Comparison of ENCODE assay signal across 31 cellular contexts in genomic region chrX:137352101-137352660, GRCh38.
DNase-seq lines count a peak whose midpoint lies in the region; ATAC-seq, FAIRE-seq and TF ChIP-seq lines count a peak whose summit lies in the region.
"Had no signal": no experiment of that assay in that cellular context is flagged by ENCODE, and none has a peak within 500 bp of the region (broad histone marks: within the 10 kb centered on the region; RNA-seq: fewer than 3 reads in every experiment).

No MANE protein-coding gene starts in this region.

- H3K4me3 ChIP-seq in GM12875 (ENCODE audit: low read depth, low read length), result no peak overlapping the region
- H3K4me3 ChIP-seq in K562, result no peak overlapping the region
- H3K4me3 ChIP-seq: adrenal gland, colonic mucosa, esophagus muscularis mucosa, psoas muscle, stomach, tibial artery had no signal

- no peak for TF ChIP-seq RAD21 in K562 (CRISPR knock-in tag; conservative IDR thresholded peaks at IDR 0.05 in 1 of 2, IDR thresholded peaks at IDR 0.05 in 1 of 2)

- intact Hi-C loops in K562 (cut with micrococcal nuclease), result no loop called here

- BruUV-seq in K562 (replicated peaks; lab: Mats Ljungman, UMichigan), result no TSS peak

- FAIRE-seq in K562 (lab: Jason Lieb, UNC), result no peak
- FAIRE-seq: HTR-8/SVneo had no signal

- TF ChIP-seq EP300 in K562 (IDR thresholded peaks at IDR 0.05; ENCODE audit: low read length), result no peak

- H3K36me3 ChIP-seq in K562 (ENCODE audit: control insufficient read depth, insufficient read depth, low read length), result no peaks in the 10 kb centered on the region
- H3K36me3 ChIP-seq: adrenal gland, colonic mucosa, esophagus muscularis mucosa, stomach, tibial artery had no signal

- H3K9me1 ChIP-seq in K562 (ENCODE audit: control insufficient read depth, insufficient read depth, low read length), result no peaks in the 10 kb centered on the region

- no peak overlapping the region for H3K9ac ChIP-seq in K562 (ENCODE audit: insufficient read depth in 1 of 2, low read depth in 2 of 2, low read length in 2 of 2)

- POLR2A ChIA-PET in K562 (lab: Yijun Ruan, JAX), result no interaction called here

- H3K4me2 ChIP-seq in K562 (ENCODE audit: insufficient read depth, low read length), result no peak overlapping the region

- H3K27ac ChIP-seq in K562 (ENCODE audit: extremely low read depth, low read depth, low read length), result no peak overlapping the region
- H3K27ac ChIP-seq: adrenal gland, colonic mucosa, esophagus muscularis mucosa, psoas muscle, stomach, tibial artery had no signal

- H3K79me2 ChIP-seq in K562 (ENCODE audit: control insufficient read depth, insufficient read depth, low read length), result no peaks in the 10 kb centered on the region

- in situ Hi-C loops in K562 (cut with MboI), result no loop called here

- H3K4me1 ChIP-seq in K562 (replicated peaks in 1 of 2; ENCODE audit: control insufficient read depth in 2 of 2, insufficient read depth in 2 of 2, low read length in 2 of 2), result no peaks in the 10 kb centered on the region
- H3K4me1 ChIP-seq: adrenal gland, colonic mucosa, esophagus muscularis mucosa, psoas muscle, stomach, tibial artery had no signal

- DNase-seq in ELF-1 (ENCODE audit: low read depth, low spot score) (peak; percentile 13), NAMALWA (ENCODE audit: low spot score) (peak; percentile 2), K562 (ENCODE audit: extremely low read depth in 1 of 4, low spot score in 3 of 4) (peak; percentile 1 to 12 (median 10)), NCI-H2107 (lab: John Stamatoyannopoulos, UW) (no peak), 8988T (no peak), mesenteric fat pad (ENCODE audit: low spot score) (no peak)
- DNase-seq: activated CD4-positive, CD25-positive, alpha-beta regulatory T cell treated with anti-CD3 and anti-CD28 coated beads, Interleukin-2, amount 50 U/mL, for 72 hours; activated T-cell treated with anti-CD3 and anti-CD28 coated beads, Interleukin-2, amount 50 U/mL, for 4 hours; adrenal gland; CD4-positive, alpha-beta memory T cell; colonic mucosa; DMS153; effector memory CD4-positive, alpha-beta T cell; foreskin melanocyte; GF-D8; mesenchymal stem cell; naive B cell; NCI-H1048; NCI-H187 treated with DMSO at 0.1 percent for 48 hours; NCI-H526 treated with DMSO at 0.1 percent for 48 hours; nucleus accumbens; psoas muscle; stimulated activated CD8-positive, alpha-beta memory T cell treated with anti-CD3 and anti-CD28 coated beads, Interleukin-4, amount 100 ng/mL, for 48 hours; stomach; tibial artery had no signal

- H4K20me1 ChIP-seq in K562 (replicated peaks; ENCODE audit: control insufficient read depth, insufficient read depth, low read length), result no peaks in the 10 kb centered on the region

- no peak overlapping the region for H2AFZ ChIP-seq in K562 (ENCODE audit: low read depth, low read length)

- no peaks in the 10 kb centered on the region for H3K27me3 ChIP-seq in K562 (ENCODE audit: control insufficient read depth in 2 of 2, insufficient read depth in 2 of 2, low read length in 2 of 2)
- H3K27me3 ChIP-seq: colonic mucosa, esophagus muscularis mucosa, stomach, tibial artery had no signal

- ATAC-seq in K562, result peak; percentile 64; the same call in 1 of the 3 replicates
- ATAC-seq in HG02884 (IDR thresholded peaks at IDR 0.05; ENCODE audit: unreplicated experiment), result no peak
- ATAC-seq: activated T-cell treated with anti-CD3 and anti-CD28 coated beads, Interleukin-2, amount 50 U/mL, for 4 hours; left lobe of liver; psoas muscle; Right ventricle myocardium inferior had no signal

- TF ChIP-seq CTCF in GM12875 (IDR thresholded peaks at IDR 0.05; ENCODE audit: borderline replicate concordance, insufficient read depth, low read depth, low read length) (0 out of 2 replicates have a peak, but pooled peaks have one; percentile 15), K562 (IDR thresholded peaks at IDR 0.05 in 2 of 3, conservative IDR thresholded peaks at IDR 0.05 in 1 of 3; ENCODE audit: insufficient read depth in 2 of 3, low read depth in 1 of 3, low read length in 3 of 3) (peak; percentile 5 to 27 (median 22); a peak in 2 of 6 replicates)

- no peak for TF ChIP-seq POLR2A in K562 (conservative IDR thresholded peaks at IDR 0.05)

- H3K9me3 ChIP-seq in K562 (replicated peaks; ENCODE audit: control insufficient read depth, insufficient read depth, low read depth, low read length), result no peaks in the 10 kb centered on the region
- H3K9me3 ChIP-seq: adrenal gland, colonic mucosa, esophagus muscularis mucosa, psoas muscle, stomach, tibial artery had no signal

- CTCF ChIA-PET in K562 (lab: Yijun Ruan, JAX; ENCODE audit: low intra/inter-chr PET ratio), result no interaction called here

TF ChIP-seq in K562, 482 proteins besides CTCF, POLR2A, EP300 and RAD21:
- TF ChIP-seq ZNF253 (CRISPR knock-in tag; conservative IDR thresholded peaks at IDR 0.05), result no peak
- TF ChIP-seq, protein P1, sequence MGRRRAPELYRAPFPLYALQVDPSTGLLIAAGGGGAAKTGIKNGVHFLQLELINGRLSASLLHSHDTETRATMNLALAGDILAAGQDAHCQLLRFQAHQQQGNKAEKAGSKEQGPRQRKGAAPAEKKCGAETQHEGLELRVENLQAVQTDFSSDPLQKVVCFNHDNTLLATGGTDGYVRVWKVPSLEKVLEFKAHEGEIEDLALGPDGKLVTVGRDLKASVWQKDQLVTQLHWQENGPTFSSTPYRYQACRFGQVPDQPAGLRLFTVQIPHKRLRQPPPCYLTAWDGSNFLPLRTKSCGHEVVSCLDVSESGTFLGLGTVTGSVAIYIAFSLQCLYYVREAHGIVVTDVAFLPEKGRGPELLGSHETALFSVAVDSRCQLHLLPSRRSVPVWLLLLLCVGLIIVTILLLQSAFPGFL (CRISPR knock-in tag; IDR thresholded peaks at IDR 0.05), result no peak
- TF ChIP-seq TSC22D4 (tag; IDR thresholded peaks at IDR 0.05), result no peak
- no peak for TF ChIP-seq ELF1 (tag; IDR thresholded peaks at IDR 0.05)
- no peak for TF ChIP-seq HMBOX1 (IDR thresholded peaks at IDR 0.05)
- TF ChIP-seq, protein P2, sequence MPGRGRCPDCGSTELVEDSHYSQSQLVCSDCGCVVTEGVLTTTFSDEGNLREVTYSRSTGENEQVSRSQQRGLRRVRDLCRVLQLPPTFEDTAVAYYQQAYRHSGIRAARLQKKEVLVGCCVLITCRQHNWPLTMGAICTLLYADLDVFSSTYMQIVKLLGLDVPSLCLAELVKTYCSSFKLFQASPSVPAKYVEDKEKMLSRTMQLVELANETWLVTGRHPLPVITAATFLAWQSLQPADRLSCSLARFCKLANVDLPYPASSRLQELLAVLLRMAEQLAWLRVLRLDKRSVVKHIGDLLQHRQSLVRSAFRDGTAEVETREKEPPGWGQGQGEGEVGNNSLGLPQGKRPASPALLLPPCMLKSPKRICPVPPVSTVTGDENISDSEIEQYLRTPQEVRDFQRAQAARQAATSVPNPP (IDR thresholded peaks at IDR 0.05; ENCODE audit: borderline replicate concordance, insufficient read depth, insufficient read length), result no peak
- no peak for TF ChIP-seq RCOR1 (IDR thresholded peaks at IDR 0.05; ENCODE audit: borderline replicate concordance in 1 of 2, low read depth in 2 of 2, low read length in 2 of 2)
- no peak for TF ChIP-seq ZNF79 (CRISPR knock-in tag; IDR thresholded peaks at IDR 0.05; ENCODE audit: low read depth)
- no peak for TF ChIP-seq ATF4 (CRISPR knock-in tag; IDR thresholded peaks at IDR 0.05)

Comparison
In these comparisons a context has a peak if more than half of its experiments do, and no peak if none do; other contexts are left out.
1. DNase-seq: peak in ELF-1 (single experiment), NAMALWA (single experiment) and K562 (4 of 4); none in NCI-H2107 (single experiment), 8988T (single experiment) and mesenteric fat pad (single experiment).